In the genomic region with DNA sequence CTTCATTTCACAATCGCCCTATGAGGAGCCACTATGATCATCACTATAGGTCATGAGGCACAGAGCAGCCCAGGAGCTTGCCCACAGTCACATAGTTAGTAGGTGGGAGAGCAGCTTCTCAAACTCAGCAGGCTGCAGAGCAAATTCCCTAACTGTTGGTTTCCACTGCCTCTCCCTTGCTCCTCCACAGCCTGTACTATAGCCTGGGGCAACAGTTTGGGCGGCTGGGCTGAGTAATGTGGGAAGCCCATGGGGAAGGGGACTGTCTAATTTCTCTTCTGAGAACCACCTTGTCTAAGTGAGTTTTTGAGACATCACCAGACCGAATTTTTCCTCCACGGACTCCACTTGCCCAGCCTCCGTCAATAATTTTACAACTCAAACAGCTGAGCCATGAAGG, we compare ENCODE assay signal across 28 cellular contexts.
"Had no signal": no experiment of that assay in that cellular context is flagged by ENCODE, and none has a peak within 500 bp of the region (broad histone marks: within the 10 kb centered on the region; RNA-seq: fewer than 3 reads in every experiment).

No MANE protein-coding gene starts in this region.

- H3K27ac Mint-ChIP-seq: naive thymus-derived CD4-positive, alpha-beta T cell; natural killer cell treated with Interleukin-12 subunit alpha and Interleukin-12 subunit beta and Interleukin-15 and Interleukin-18, amount 100 ng/mL, for 72 hours; stimulated activated naive B cell treated with anti-CD40 and anti-IgM and Interleukin-4, amounts not matched to agents 10 μg/mL and 1 μg/mL and 100 μg/mL, for 72 hours; type B pancreatic cell had no signal

- DNase-seq: kidney; left ventricle myocardium inferior; midbrain; mucosa of descending colon; naive thymus-derived CD4-positive, alpha-beta T cell; nucleus accumbens; pancreas; posterior cingulate gyrus; retina; right cardiac atrium; stimulated activated CD4-positive, alpha-beta T cell treated with anti-CD3 and anti-CD28 coated beads, Interleukin-12 subunit alpha, Interleukin-12 subunit beta, amount 100 ng/mL, for 4 hours; stimulated activated CD4-positive, alpha-beta T cell treated with anti-CD3 and anti-CD28 coated beads, Interleukin-15, amount 100 ng/mL, for 24 hours; stimulated activated CD4-positive, alpha-beta T cell treated with anti-CD3 and anti-CD28 coated beads, Interleukin-2, amount 100 ng/mL, for 24 hours; stimulated activated CD4-positive, alpha-beta T cell treated with anti-CD3 and anti-CD28 coated beads, Interleukin-4, amount 100 ng/mL, for 1 hour; stimulated activated naive B cell treated with anti-CD40 and anti-IgM and Interleukin-4, amounts not matched to agents 10 μg/mL and 1 μg/mL and 100 μg/mL, for 72 hours; stimulated activated naive CD8-positive, alpha-beta T cell treated with anti-CD3 and anti-CD28 coated beads, Interleukin-15, Interleukin-2, amounts not matched to agents 100 U/mL and 50 U/mL, for 24 hours; stomach; testis; tibial artery; uterus had no signal

- ATAC-seq: mucosa of descending colon; naive thymus-derived CD4-positive, alpha-beta T cell; natural killer cell treated with Interleukin-12 subunit alpha and Interleukin-12 subunit beta and Interleukin-15 and Interleukin-18, amount 100 ng/mL, for 72 hours; pancreas; right cardiac atrium; sciatic nerve; stimulated activated naive B cell treated with anti-CD40 and anti-IgM and Interleukin-4, amounts not matched to agents 10 μg/mL and 1 μg/mL and 100 μg/mL, for 72 hours; stimulated activated naive CD8-positive, alpha-beta T cell treated with anti-CD3 and anti-CD28 coated beads, Interleukin-15, Interleukin-2, amounts not matched to agents 100 U/mL and 50 U/mL, for 24 hours had no signal

- H3K27me3 ChIP-seq: pancreas, stomach, testis, tibial artery, uterus had no signal

- H3K36me3 Mint-ChIP-seq: natural killer cell treated with Interleukin-12 subunit alpha and Interleukin-12 subunit beta and Interleukin-15 and Interleukin-18, amount 100 ng/mL, for 72 hours; stimulated activated naive B cell treated with anti-CD40 and anti-IgM and Interleukin-4, amounts not matched to agents 10 μg/mL and 1 μg/mL and 100 μg/mL, for 72 hours; type B pancreatic cell had no signal

- H3K9me3 Mint-ChIP-seq: natural killer cell treated with Interleukin-12 subunit alpha and Interleukin-12 subunit beta and Interleukin-15 and Interleukin-18, amount 100 ng/mL, for 72 hours; neural crest cell; stimulated activated naive B cell treated with anti-CD40 and anti-IgM and Interleukin-4, amounts not matched to agents 10 μg/mL and 1 μg/mL and 100 μg/mL, for 72 hours; type B pancreatic cell had no signal

- H2AFZ ChIP-seq: hepatocyte had no signal

- H3K36me3 ChIP-seq: left ventricle myocardium inferior, pancreas, prostate gland, stomach, tibial artery, uterus had no signal

- H3K79me2 ChIP-seq: hepatocyte had no signal

- H3K27ac ChIP-seq: hepatocyte, left ventricle myocardium inferior, pancreas, prostate gland, skin epidermis, stomach, testis, tibial artery, uterus had no signal

- H3K4me3 Mint-ChIP-seq: naive thymus-derived CD4-positive, alpha-beta T cell; natural killer cell treated with Interleukin-12 subunit alpha and Interleukin-12 subunit beta and Interleukin-15 and Interleukin-18, amount 100 ng/mL, for 72 hours; neural crest cell; stimulated activated naive B cell treated with anti-CD40 and anti-IgM and Interleukin-4, amounts not matched to agents 10 μg/mL and 1 μg/mL and 100 μg/mL, for 72 hours; type B pancreatic cell had no signal

- H3K4me1 Mint-ChIP-seq: naive thymus-derived CD4-positive, alpha-beta T cell; neural crest cell; stimulated activated naive B cell treated with anti-CD40 and anti-IgM and Interleukin-4, amounts not matched to agents 10 μg/mL and 1 μg/mL and 100 μg/mL, for 72 hours had no signal

- H3K4me1 ChIP-seq: left ventricle myocardium inferior, pancreas, prostate gland, stomach, testis, tibial artery, uterus had no signal

- H3K9me3 ChIP-seq: left ventricle myocardium inferior, mucosa of descending colon, pancreas, prostate gland, stomach, testis, tibial artery, uterus had no signal

- H3K4me3 ChIP-seq: hepatocyte, left ventricle myocardium inferior, lung, mucosa of descending colon, pancreas, prostate gland, skin epidermis, stomach, testis, tibial artery, uterus had no signal

- H3K4me2 ChIP-seq: hepatocyte had no signal
